ENCODE assay signal across 32 cellular contexts in genomic region chr2:147999126-147999525, GRCh38.
"Had no signal": no experiment of that assay in that cellular context is flagged by ENCODE, and none has a peak within 500 bp of the region (broad histone marks: within the 10 kb centered on the region; RNA-seq: fewer than 3 reads in every experiment).

No MANE protein-coding gene starts in this region.

- H3K9me3 ChIP-seq: esophagus muscularis mucosa, pancreas, prostate gland had no signal

- H3K27ac ChIP-seq: esophagus muscularis mucosa, foreskin keratinocyte, heart right ventricle, pancreas, prostate gland, skin epidermis, suprapubic skin, tibial artery, upper lobe of right lung, VCaP had no signal

- FAIRE-seq: bronchial epithelial cell, colon, islet of Langerhans, pancreas had no signal

- H3K27me3 Mint-ChIP-seq: naive B cell had no signal

- H3K27me3 ChIP-seq: esophagus muscularis mucosa, foreskin keratinocyte, heart right ventricle, pancreas, suprapubic skin, tibial artery, upper lobe of right lung had no signal

- H3K4me3 ChIP-seq: esophagus muscularis mucosa, heart right ventricle, pancreas, prostate gland, skin epidermis, suprapubic skin, tibial artery, upper lobe of right lung had no signal

- H3K36me3 ChIP-seq: pancreas, prostate gland, upper lobe of right lung had no signal

- ATAC-seq: activated CD4-positive, CD25-positive, alpha-beta regulatory T cell treated with anti-CD3 and anti-CD28 coated beads, Interleukin-2, amount 50 U/mL, for 24 hours; foreskin keratinocyte; heart right ventricle; left cardiac atrium; left ventricle myocardium superior; pancreas; sciatic nerve; upper lobe of right lung had no signal

- H3K4me1 ChIP-seq: foreskin keratinocyte, pancreas, prostate gland, suprapubic skin, upper lobe of right lung had no signal

- DNase-seq: activated CD4-positive, alpha-beta T cell treated with anti-CD3 and anti-CD28 coated beads for 48 hours; activated CD4-positive, alpha-beta T cell treated with anti-CD3 and anti-CD28 coated beads, Interleukin-2, amount 50 U/mL, for 48 hours; activated CD8-positive, alpha-beta memory T cell treated with anti-CD3 and anti-CD28 coated beads for 24 hours; activated gamma-delta T cell; activated naive CD4-positive, alpha-beta T cell treated with anti-CD3 and anti-CD28 coated beads, Interleukin-2, amount 50 U/mL, for 16 hours; anterior cingulate cortex; dermis blood vessel endothelial cell; effector CD4-positive, alpha-beta T cell; foreskin keratinocyte; heart right ventricle; left cardiac atrium; left ventricle myocardium superior; naive B cell; nucleus accumbens; pancreas; retina; stimulated activated CD4-positive, alpha-beta T cell treated with anti-CD3 and anti-CD28 coated beads, Interleukin-1b, Interleukin-23, amount 100 ng/mL, for 48 hours; stimulated activated CD4-positive, alpha-beta T cell treated with anti-CD3 and anti-CD28 coated beads, Interleukin-4, amount 100 ng/mL, for 4 hours; stimulated activated naive CD4-positive, alpha-beta T cell; T-helper 9 cell; tibial artery; upper lobe of right lung had no signal

- H3K4me3 Mint-ChIP-seq: naive B cell had no signal
